8 cellular contexts compared by ENCODE assay signal in genomic region chr17:50661795-50662391, GRCh38. TPM values are rescaled to one million over a fixed set of nuclear protein-coding genes. Genes with fewer than 3 reads are reported as not detected.
A peak's percentile ranks its signal among the peaks of the same experiment; 100 is the strongest.
DNase-seq lines count a peak whose midpoint lies in the region; TF ChIP-seq lines count a peak whose summit lies in the region.

No MANE protein-coding gene starts in this region.

- H3K27me3 ChIP-seq in SJSA1 (replicated peaks) (no peaks in the 10 kb centered on the region), colonic mucosa (no peaks in the 10 kb centered on the region)

- no peaks in the 10 kb centered on the region for H3K9me3 ChIP-seq in SJSA1 (replicated peaks)
- H3K9me3 ChIP-seq in colonic mucosa, result no peaks in the 10 kb centered on the region

- peak overlapping the region; percentile 85 for H3K27ac ChIP-seq in SJSA1
- peak overlapping the region; percentile 76 for H3K27ac ChIP-seq in colonic mucosa

- H3K4me1 ChIP-seq in SJSA1 (replicated peaks), result peaks cover 30% of the 10 kb centered on the region
- H3K4me1 ChIP-seq in colonic mucosa, result peaks cover 17% of the 10 kb centered on the region

- intact Hi-C loops in colonic mucosa (cut with DNase I), result no loop called here
- intact Hi-C loops in posterior vena cava (cut with DNase I), result no loop called here

- TF ChIP-seq CTCF in colonic mucosa (IDR thresholded peaks at IDR 0.05), result no peak

- peak; percentile 80 for DNase-seq in AG20443 (ENCODE audit: low spot score)
- peak; percentile 76 for DNase-seq in HK-2 (ENCODE audit: unreplicated experiment)
- peak; percentile 94 to 96 for DNase-seq in SJSA1 (ENCODE audit: low read depth in 1 of 2, low spot score in 2 of 2)
- DNase-seq in colonic mucosa, result peak; percentile 88
- DNase-seq in mucosa of gallbladder (ENCODE audit: low spot score), result peak; percentile 85
- DNase-seq in putamen (ENCODE audit: low spot score), result no peak
- DNase-seq in posterior vena cava (ENCODE audit: low spot score), result no peak
- DNase-seq in DMS114 treated with DMSO at 0.1 percent for 48 hours (lab: John Stamatoyannopoulos, UW; ENCODE audit: unreplicated experiment), result no peak

- H3K4me3 ChIP-seq in SJSA1 (no peak overlapping the region), colonic mucosa (no peak overlapping the region)

- peak overlapping the region in 1 of 2 donors; percentile 69 for H3K9ac ChIP-seq in colonic mucosa (ENCODE audit: low read depth in 2 of 2, low read length in 2 of 2)

- H3K36me3 ChIP-seq in SJSA1 (0 out of 2 replicates have a peak, but pooled peaks cover 6% of the 10 kb centered on the region), colonic mucosa (no peaks in the 10 kb centered on the region)

RNA-seq across cellular contexts. Expression of gene ABCC3, which starts 27.2 kb away (rescaled TPM):
- 7.6 and 9.6 TPM in 2 replicates for total RNA-seq in SJSA1 (2014; rRNA removed; shearing (Covaris generic))
- total RNA-seq in colonic mucosa, result 100 to 1,000 TPM; 187 to 226 TPM
- 367 TPM for total RNA-seq in mucosa of gallbladder
- 10 to 100 TPM; 13.1 to 19.8 TPM for total RNA-seq in posterior vena cava

RNA-seq across cellular contexts. Expression of gene ANKRD40, which starts 45.8 kb away (rescaled TPM):
- total RNA-seq in SJSA1 (2014; rRNA removed; shearing (Covaris generic)), result 69.1 and 83.1 TPM in 2 replicates
- 10 to 100 TPM; 20.1 to 25.1 TPM for total RNA-seq in colonic mucosa
- 40.6 TPM for total RNA-seq in mucosa of gallbladder
- total RNA-seq in posterior vena cava, result 10 to 100 TPM; 57.4 to 77.3 TPM

RNA-seq across cellular contexts. Expression of gene LUC7L3, which starts 57.5 kb away (rescaled TPM):
- 46.4 and 49.6 TPM in 2 replicates for total RNA-seq in SJSA1 (2014; rRNA removed; shearing (Covaris generic))
- total RNA-seq in colonic mucosa (10 to 100 TPM; 73.0 to 88.3 TPM), mucosa of gallbladder (117 TPM), posterior vena cava (10 to 100 TPM; 82.0 to 92.5 TPM)

Comparison
In these comparisons a context has a peak if more than half of its experiments do, and no peak if none do; other contexts are left out.
1. DNase-seq: peak in AG20443 (single experiment), HK-2 (single experiment), SJSA1 (2 of 2), colonic mucosa (single experiment) and mucosa of gallbladder (single experiment); none in putamen (single experiment), posterior vena cava (single experiment) and DMS114 treated with DMSO at 0.1 percent for 48 hours (single experiment).
2. RNA of gene ABCC3, which starts 27.2 kb away (total RNA-seq): 367 TPM in mucosa of gallbladder (single experiment) and 187 to 226 TPM in colonic mucosa; 13.1 to 19.8 TPM in posterior vena cava and 7.6 to 9.6 TPM in SJSA1; every median in the first group is over 4 times any median in the second.